ENCODE assay signal across 14 cellular contexts in the genomic region with DNA sequence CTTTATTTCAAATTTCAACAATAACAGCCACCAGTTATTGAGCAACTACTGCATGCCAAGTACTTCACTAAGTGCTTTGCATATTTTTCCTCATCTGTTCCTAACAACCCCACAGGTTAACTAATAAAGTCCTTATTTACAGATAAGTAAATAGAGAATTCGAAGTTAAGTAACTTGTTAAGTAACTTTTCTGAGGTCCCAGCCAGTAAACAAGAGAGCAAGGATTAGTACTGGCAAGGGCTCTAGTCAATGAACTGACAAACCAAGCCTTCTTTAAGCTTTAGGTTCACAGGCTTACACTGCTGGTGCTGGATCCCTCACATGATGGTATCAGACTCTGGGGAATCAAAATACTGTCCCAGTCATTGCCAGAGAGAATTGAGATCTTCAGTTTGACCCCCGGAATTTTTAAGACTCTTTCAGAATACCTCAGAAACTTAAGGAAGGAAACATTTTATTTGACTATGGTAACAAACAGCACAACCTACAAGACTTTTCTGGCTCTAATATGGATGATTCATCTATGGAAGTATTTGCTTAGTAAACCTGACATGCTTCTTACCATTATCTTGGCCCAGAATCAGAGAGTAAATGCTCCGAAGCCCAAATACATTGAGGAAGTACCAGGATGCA. TPM values are rescaled to one million over a fixed set of nuclear protein-coding genes. Genes with fewer than 3 reads are reported as not detected.
A peak's percentile ranks its signal among the peaks of the same experiment; 100 is the strongest.
DNase-seq lines count a peak whose midpoint lies in the region; ATAC-seq, FAIRE-seq and TF ChIP-seq lines count a peak whose summit lies in the region.
"Had no signal": no experiment of that assay in that cellular context is flagged by ENCODE, and none has a peak within 500 bp of the region (broad histone marks: within the 10 kb centered on the region; RNA-seq: fewer than 3 reads in every experiment).

No MANE protein-coding gene starts in this region.

- H3K18ac ChIP-seq in IMR-90 (ENCODE audit: low read depth, low read length), result peak overlapping the region; percentile 97

- no peak for TF ChIP-seq RAD21 in A549 (conservative IDR thresholded peaks at IDR 0.05 in 1 of 2, IDR thresholded peaks at IDR 0.05 in 1 of 2)
- TF ChIP-seq RAD21 in IMR-90 (IDR thresholded peaks at IDR 0.05; ENCODE audit: low read length), result no peak

- peak overlapping the region; percentile 50 for H3K27ac Mint-ChIP-seq in MCF 10A (ENCODE audit: low read depth, unreplicated experiment)
- H3K27ac Mint-ChIP-seq: activated naive CD4-positive, alpha-beta T cell treated with anti-CD3 and anti-CD28 coated beads, Interleukin-2, amount 50 U/mL, for 24 hours had no signal

- FAIRE-seq in A549 (lab: Jason Lieb, UNC), result peak; percentile 72
- FAIRE-seq: GM12891, H1 had no signal

- peak overlapping the region in 1 of 2 experiments; percentile 71; a peak in 3 of 4 replicates for H4K8ac ChIP-seq in IMR-90 (ENCODE audit: low read depth in 2 of 2, low read length in 2 of 2)

- dilution Hi-C loops in IMR-90 (cut with HindIII; ENCODE audit: low sequenced_read_pairs, unreplicated experiment), result no loop called here

- H3K27ac ChIP-seq in A549, result peak overlapping the region; percentile 62 to 72
- H3K27ac ChIP-seq in IMR-90 (ENCODE audit: insufficient read depth, low read length), result peak overlapping the region; percentile 94

- no peak overlapping the region for H3K14ac ChIP-seq in IMR-90 (replicated peaks; ENCODE audit: low read depth, low read length)

- H2BK5ac ChIP-seq in IMR-90 (ENCODE audit: low read depth, low read length, poor library complexity, severe bottlenecking), result peak overlapping the region; percentile 89

- H3K9me3 ChIP-seq in A549 (no peaks in the 10 kb centered on the region), IMR-90 (ENCODE audit: control insufficient read depth, insufficient read depth, low read length) (no peaks in the 10 kb centered on the region)

- peak overlapping the region; percentile 77; the same call in 1 of the 2 replicates for H4K91ac ChIP-seq in IMR-90 (ENCODE audit: insufficient read depth, low read depth, low read length)

- H3K9me3 Mint-ChIP-seq in MCF 10A (ENCODE audit: unreplicated experiment), result no peaks in the 10 kb centered on the region
- H3K9me3 Mint-ChIP-seq: activated naive CD4-positive, alpha-beta T cell treated with anti-CD3 and anti-CD28 coated beads, Interleukin-2, amount 50 U/mL, for 24 hours had no signal

- no peaks in the 10 kb centered on the region for H3K27me3 ChIP-seq in IMR-90 (ENCODE audit: control insufficient read depth, insufficient read depth, low read length)

- no peak overlapping the region; the same call in 1 of the 2 replicates for H2BK20ac ChIP-seq in IMR-90 (ENCODE audit: low read depth, low read length)

- peaks cover 10% of the 10 kb centered on the region for H3K4me1 Mint-ChIP-seq in MCF 10A (ENCODE audit: insufficient read depth, unreplicated experiment)
- H3K4me1 Mint-ChIP-seq: activated naive CD4-positive, alpha-beta T cell treated with anti-CD3 and anti-CD28 coated beads, Interleukin-2, amount 50 U/mL, for 24 hours had no signal

- DNase-seq in A549 (ENCODE audit: low read depth in 1 of 2, low spot score in 1 of 2) (peak in 1 of 2 experiments; percentile 55), IMR-90 (peak; percentile 83), MCF 10A (ENCODE audit: unreplicated experiment) (peak; percentile 70), hepatic stellate cell (ENCODE audit: low spot score) (peak; percentile 54), iPS-NIHi11 (ENCODE audit: low spot score) (no peak), NAMALWA (ENCODE audit: low spot score) (no peak)
- DNase-seq: ACHN, nucleus accumbens, T-helper 2 cell had no signal

- peaks cover 28% of the 10 kb centered on the region for H3K36me3 ChIP-seq in IMR-90 (ENCODE audit: control insufficient read depth, insufficient read depth, low read length)

- peak overlapping the region; percentile 9; the same call in 1 of the 3 replicates for H2BK15ac ChIP-seq in IMR-90 (ENCODE audit: low read depth, low read length)

- H2AFZ ChIP-seq in IMR-90 (replicated peaks; ENCODE audit: low read length, poor library complexity), result no peak overlapping the region

- peak overlapping the region; percentile 90 for H4K5ac ChIP-seq in IMR-90 (ENCODE audit: low read depth, low read length)

- ATAC-seq in A549, result peak; percentile 90 to 91
- ATAC-seq in IMR-90 (ENCODE audit: low read depth), result peak; percentile 89
- no peak for ATAC-seq in GM21423 (IDR thresholded peaks at IDR 0.05; ENCODE audit: unreplicated experiment)
- ATAC-seq in HG02798 (IDR thresholded peaks at IDR 0.05; ENCODE audit: poor library complexity, unreplicated experiment), result no peak

- H3K56ac ChIP-seq in IMR-90 (ENCODE audit: extremely low read depth, insufficient read depth, low read length), result peak overlapping the region; percentile 5; the same call in 1 of the 2 replicates

- POLR2A ChIA-PET in A549 (lab: Yijun Ruan, JAX), result interaction anchor here (1.1 kb wide), 1 partner anchor 11 kb away, joined by 3 read pairs; no protein-coding TSS in a partner anchor
- POLR2A ChIA-PET in IMR-90 (lab: Charles Lee; ENCODE audit: unreplicated experiment), result no interaction called here
- POLR2A ChIA-PET in MCF 10A (lab: Yijun Ruan, JAX), result interaction anchor here (0.6 to 1.3 kb wide), 11 partner anchors 11 to 126 kb away, joined by 3 to 8 read pairs (median 3); a partner anchor contains a TSS

- BruUV-seq in IMR-90 (replicated peaks; lab: Mats Ljungman, UMichigan) (no TSS peak), MCF 10A (replicated peaks; lab: Mats Ljungman, UMichigan) (no TSS peak)

- H2AK5ac ChIP-seq in IMR-90 (ENCODE audit: low read depth, low read length), result no peak overlapping the region

- CTCF ChIA-PET in A549 (lab: Yijun Ruan, JAX), result interaction anchor here (0.5 to 6.1 kb wide), 6 partner anchors 10 to 277 kb away, joined by 3 to 34 read pairs (median 4); no protein-coding TSS in a partner anchor
- CTCF ChIA-PET in IMR-90 (lab: Yijun Ruan, JAX), result no interaction called here
- CTCF ChIA-PET in MCF 10A (lab: Yijun Ruan, JAX), result interaction anchor here (0.6 to 1.0 kb wide), 3 partner anchors 24 to 220 kb away, joined by 3 to 4 read pairs (median 4); a partner anchor contains a TSS

- H3K4ac ChIP-seq in IMR-90 (ENCODE audit: low read depth, low read length), result peak overlapping the region; percentile 92

- peaks cover 10% of the 10 kb centered on the region for H3K9me1 ChIP-seq in IMR-90 (ENCODE audit: insufficient read depth, low read length)

- H3K4me2 ChIP-seq in A549 (peak overlapping the region; percentile 77), IMR-90 (ENCODE audit: low read depth, low read length) (peak overlapping the region; percentile 85)

- H3K36me3 Mint-ChIP-seq in MCF 10A (ENCODE audit: insufficient read depth, unreplicated experiment), result peaks cover 97% of the 10 kb centered on the region

- H3K79me1 ChIP-seq in IMR-90 (ENCODE audit: low read depth in 1 of 2, low read length in 2 of 2), result peaks cover 8 to 28% of the 10 kb centered on the region in 2 experiments

- no peaks in the 10 kb centered on the region for H3K27me3 Mint-ChIP-seq in MCF 10A (ENCODE audit: insufficient read depth, unreplicated experiment)
- H3K27me3 Mint-ChIP-seq: activated naive CD4-positive, alpha-beta T cell treated with anti-CD3 and anti-CD28 coated beads, Interleukin-2, amount 50 U/mL, for 24 hours had no signal

- H3K4me3 ChIP-seq in A549 (no peak overlapping the region), IMR-90 (ENCODE audit: insufficient read depth, low read depth, low read length) (no peak overlapping the region)

- no peak overlapping the region for H2AK9ac ChIP-seq in IMR-90 (replicated peaks; ENCODE audit: low read depth, low read length, poor library complexity)

- in situ Hi-C loops in IMR-90 (cut with MboI; ENCODE audit: low sequenced_read_pairs), result no loop called here

- H3K4me1 ChIP-seq in A549 (peaks cover 33% of the 10 kb centered on the region), IMR-90 (ENCODE audit: control insufficient read depth, insufficient read depth, low read length) (peaks cover 10% of the 10 kb centered on the region)

- no peak for TF ChIP-seq POLR2A in A549 (IDR thresholded peaks at IDR 0.05; ENCODE audit: low read length)
- no peak for TF ChIP-seq POLR2A in IMR-90 (IDR thresholded peaks at IDR 0.05; ENCODE audit: low read depth, low read length)

- peak overlapping the region; percentile 89 for H3K23ac ChIP-seq in IMR-90 (ENCODE audit: low read depth, low read length)

- TF ChIP-seq CTCF in A549 (IDR thresholded peaks at IDR 0.05), result no peak
- no peak for TF ChIP-seq CTCF in IMR-90 (conservative IDR thresholded peaks at IDR 0.05; ENCODE audit: low read depth, low read length)
- no peak for TF ChIP-seq CTCF in MCF 10A (IDR thresholded peaks at IDR 0.05; ENCODE audit: unreplicated experiment)

- TF ChIP-seq EP300 in A549 (IDR thresholded peaks at IDR 0.05), result no peak

- peak overlapping the region; percentile 32; the same call in 1 of the 2 replicates for H3K9ac ChIP-seq in IMR-90 (ENCODE audit: low read depth, low read length)

- intact Hi-C loops in IMR-90 (cut with micrococcal nuclease) (no loop called here), MCF 10A (cut with micrococcal nuclease) (no loop called here)

- WGBS in A549 (ENCODE audit: missing lambda C conversion rate), result 3% methylated on average over 3 of the region's 3 CpGs
- WGBS in IMR-90 (ENCODE audit: extremely low coverage in 2 of 2, insufficient read length in 1 of 2), 2 experiments, result no CpG with 5 or more reads among the region's 3 CpGs

- H3K4me3 Mint-ChIP-seq in MCF 10A (ENCODE audit: unreplicated experiment), result no peak overlapping the region
- H3K4me3 Mint-ChIP-seq: activated naive CD4-positive, alpha-beta T cell treated with anti-CD3 and anti-CD28 coated beads, Interleukin-2, amount 50 U/mL, for 24 hours had no signal

- H2BK120ac ChIP-seq in IMR-90 (ENCODE audit: low read depth, low read length), result peak overlapping the region; percentile 78

- peaks cover 6% of the 10 kb centered on the region; the same call in 1 of the 2 replicates for H4K20me1 ChIP-seq in IMR-90 (ENCODE audit: insufficient read depth, low read length)

RNA-seq across cellular contexts. Expression of a gene that starts 16.5 kb away (rescaled TPM):
- 133 and 170 TPM in 2 replicates for polyA plus RNA-seq in A549 (2011; rRNA removed)
- polyA plus RNA-seq in A549 (2012; cell fraction: cytosol; rRNA removed), result 98.9 and 104 TPM in 2 replicates
- 50.6 and 63.0 TPM in 2 replicates for polyA plus RNA-seq in A549 (2012; cell fraction: nucleus; rRNA removed)
- polyA plus RNA-seq in A549 (2017; fragmentation: RNase III; extraction: RNeasy Plus Mini Kit Qiagen cat#74134 plus additional on column Dnase treatment), result 63.5 to 72.9 TPM (median 65.0 TPM) in 3 replicates
- 74.9 and 76.0 TPM in 2 replicates for polyA minus RNA-seq in A549 (2011; rRNA and poly(A)+ RNA removed)
- total RNA-seq in IMR-90 (2012; rRNA removed), result 78.9 and 152 TPM in 2 replicates
- polyA plus RNA-seq in IMR-90 (2012; rRNA removed), result 83.3 and 96.7 TPM in 2 replicates
- 25.8 and 65.5 TPM in 2 replicates for polyA plus RNA-seq in IMR-90 (2012; cell fraction: cytosol; rRNA removed)
- 19.1 and 55.3 TPM in 2 replicates for polyA plus RNA-seq in IMR-90 (2012; cell fraction: nucleus; rRNA removed; ENCODE audit: low replicate concordance)
- 55.4 and 59.1 TPM in 2 replicates for total RNA-seq in MCF 10A (2022)

RNA-seq across cellular contexts. Expression of a gene that starts 17.9 kb away (rescaled TPM):
- polyA plus RNA-seq in A549 (2011; rRNA removed), result 0.50 and 0.53 TPM in 2 replicates
- 1.1 and 1.4 TPM in 2 replicates for polyA plus RNA-seq in A549 (2012; cell fraction: cytosol; rRNA removed)
- polyA plus RNA-seq in A549 (2012; cell fraction: nucleus; rRNA removed), result 1.6 and 2.1 TPM in 2 replicates
- 1.1 to 1.3 TPM (median 1.1 TPM) in 3 replicates for polyA plus RNA-seq in A549 (2017; fragmentation: RNase III; extraction: RNeasy Plus Mini Kit Qiagen cat#74134 plus additional on column Dnase treatment)
- 1.3 and 1.8 TPM in 2 replicates for polyA minus RNA-seq in A549 (2011; rRNA and poly(A)+ RNA removed)
- total RNA-seq in IMR-90 (2012; rRNA removed), result 0.72 and 1.4 TPM in 2 replicates
- 4.1 and 4.2 TPM in 2 replicates for polyA plus RNA-seq in IMR-90 (2012; rRNA removed)
- 3.0 and 4.8 TPM in 2 replicates for polyA plus RNA-seq in IMR-90 (2012; cell fraction: cytosol; rRNA removed)
- polyA plus RNA-seq in IMR-90 (2012; cell fraction: nucleus; rRNA removed; ENCODE audit: low replicate concordance), result 2.6 and 4.9 TPM in 2 replicates
- 0.83 and 1.3 TPM in 2 replicates for total RNA-seq in MCF 10A (2022)

RNA-seq across cellular contexts. Expression of a gene that starts 36.5 kb away (rescaled TPM):
- 13.1 and 13.9 TPM in 2 replicates for polyA plus RNA-seq in A549 (2011; rRNA removed)
- polyA plus RNA-seq in A549 (2012; cell fraction: cytosol; rRNA removed), result 14.6 and 14.9 TPM in 2 replicates
- 25.3 and 26.0 TPM in 2 replicates for polyA plus RNA-seq in A549 (2012; cell fraction: nucleus; rRNA removed)
- polyA plus RNA-seq in A549 (2017; fragmentation: RNase III; extraction: RNeasy Plus Mini Kit Qiagen cat#74134 plus additional on column Dnase treatment), result 9.8 to 13.6 TPM (median 11.1 TPM) in 3 replicates
- 6.2 and 9.1 TPM in 2 replicates for polyA minus RNA-seq in A549 (2011; rRNA and poly(A)+ RNA removed)
- 8.6 and 9.4 TPM in 2 replicates for total RNA-seq in IMR-90 (2012; rRNA removed)
- 25.2 and 25.7 TPM in 2 replicates for polyA plus RNA-seq in IMR-90 (2012; rRNA removed)
- polyA plus RNA-seq in IMR-90 (2012; cell fraction: cytosol; rRNA removed), result 23.1 and 33.9 TPM in 2 replicates
- 45.2 and 54.3 TPM in 2 replicates for polyA plus RNA-seq in IMR-90 (2012; cell fraction: nucleus; rRNA removed; ENCODE audit: low replicate concordance)
- total RNA-seq in MCF 10A (2022), result 13.4 and 19.9 TPM in 2 replicates

RNA-seq across cellular contexts. Expression of a gene that starts 53.2 kb away (rescaled TPM):
- 7.7 and 12.2 TPM in 2 replicates for polyA plus RNA-seq in A549 (2011; rRNA removed)
- 12.1 and 17.1 TPM in 2 replicates for polyA plus RNA-seq in A549 (2012; cell fraction: cytosol; rRNA removed)
- polyA plus RNA-seq in A549 (2012; cell fraction: nucleus; rRNA removed), result 34.0 and 43.5 TPM in 2 replicates
- polyA plus RNA-seq in A549 (2017; fragmentation: RNase III; extraction: RNeasy Plus Mini Kit Qiagen cat#74134 plus additional on column Dnase treatment), result 9.1 to 9.8 TPM (median 9.4 TPM) in 3 replicates
- 16.6 and 23.1 TPM in 2 replicates for polyA minus RNA-seq in A549 (2011; rRNA and poly(A)+ RNA removed)
- 18.9 and 20.8 TPM in 2 replicates for total RNA-seq in IMR-90 (2012; rRNA removed)
- polyA plus RNA-seq in IMR-90 (2012; rRNA removed), result 28.3 and 29.9 TPM in 2 replicates
- 30.0 and 33.9 TPM in 2 replicates for polyA plus RNA-seq in IMR-90 (2012; cell fraction: cytosol; rRNA removed)
- 64.3 and 129 TPM in 2 replicates for polyA plus RNA-seq in IMR-90 (2012; cell fraction: nucleus; rRNA removed; ENCODE audit: low replicate concordance)
- total RNA-seq in MCF 10A (2022), result 25.7 and 30.1 TPM in 2 replicates

RNA-seq across cellular contexts. Expression of a gene that starts 56.1 kb away (rescaled TPM):
- polyA plus RNA-seq in A549 (2011; rRNA removed) (37.7 and 44.3 TPM in 2 replicates), A549 (2017; fragmentation: RNase III; extraction: RNeasy Plus Mini Kit Qiagen cat#74134 plus additional on column Dnase treatment) (25.1 to 27.9 TPM (median 26.9 TPM) in 3 replicates), IMR-90 (2012; rRNA removed) (7.2 and 8.9 TPM in 2 replicates)
- polyA plus RNA-seq in A549 (2012; cell fraction: cytosol; rRNA removed), result 15.2 and 16.3 TPM in 2 replicates
- 26.6 and 41.2 TPM in 2 replicates for polyA plus RNA-seq in A549 (2012; cell fraction: nucleus; rRNA removed)
- 42.1 and 52.9 TPM in 2 replicates for polyA minus RNA-seq in A549 (2011; rRNA and poly(A)+ RNA removed)
- total RNA-seq in IMR-90 (2012; rRNA removed) (18.9 and 19.7 TPM in 2 replicates), MCF 10A (2022) (14.6 and 24.6 TPM in 2 replicates)
- polyA plus RNA-seq in IMR-90 (2012; cell fraction: cytosol; rRNA removed), result 2.2 and 4.7 TPM in 2 replicates
- 5.4 and 22.6 TPM in 2 replicates for polyA plus RNA-seq in IMR-90 (2012; cell fraction: nucleus; rRNA removed; ENCODE audit: low replicate concordance)

Comparison
In these comparisons a context has a peak if more than half of its experiments do, and no peak if none do; other contexts are left out.
1. ATAC-seq: peak in A549 (2 of 2) and IMR-90 (single experiment); none in GM21423 (single experiment) and HG02798 (single experiment).
2. DNase-seq: peak in IMR-90 (single experiment), MCF 10A (single experiment) and hepatic stellate cell (single experiment); none in iPS-NIHi11 (single experiment) and NAMALWA (single experiment).